10 cellular contexts compared by ENCODE assay signal in the genomic region with DNA sequence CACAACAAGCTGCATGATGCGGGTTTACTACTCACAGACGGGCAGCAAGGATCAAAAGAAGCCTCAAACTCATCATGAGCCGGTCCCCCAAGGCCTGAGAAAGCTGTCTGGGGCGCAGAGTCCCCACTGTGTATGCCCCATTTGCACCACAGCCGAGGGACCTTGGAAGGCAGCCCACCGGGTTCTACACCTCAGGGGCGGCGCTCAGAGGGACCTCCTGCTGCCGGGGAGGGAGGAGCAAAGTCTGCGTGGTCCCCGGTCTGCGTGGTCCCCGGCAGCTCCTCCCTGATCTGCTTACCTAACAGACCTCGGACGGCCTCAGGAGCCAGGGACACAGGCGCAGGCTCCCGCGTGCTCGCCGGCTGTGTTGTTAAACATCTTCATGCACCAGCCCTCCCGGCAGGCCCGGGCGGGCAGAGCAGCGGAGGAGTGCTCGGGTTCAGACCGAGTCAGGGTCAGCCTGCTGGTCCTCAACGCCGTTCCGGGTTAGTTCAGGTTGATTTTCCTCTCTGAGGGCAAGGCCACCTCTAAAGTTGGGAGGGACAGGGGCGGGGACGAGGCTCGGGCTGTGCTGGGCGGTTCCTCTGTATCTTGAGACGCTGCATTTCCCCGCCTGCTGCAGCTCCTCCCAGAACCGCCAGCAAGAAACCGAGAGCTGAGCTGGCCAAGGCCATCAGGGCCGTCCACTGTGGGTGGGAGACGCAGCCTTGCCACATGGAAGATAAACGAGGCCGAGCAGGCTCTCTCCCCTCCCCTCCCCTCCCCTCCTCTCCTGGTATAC.
A peak's percentile ranks its signal among the peaks of the same experiment; 100 is the strongest.
DNase-seq lines count a peak whose midpoint lies in the region; ATAC-seq and TF ChIP-seq lines count a peak whose summit lies in the region.
"Had no signal": no experiment of that assay in that cellular context is flagged by ENCODE, and none has a peak within 500 bp of the region (broad histone marks: within the 10 kb centered on the region; RNA-seq: fewer than 3 reads in every experiment).

No MANE protein-coding gene starts in this region.

- DNase-seq in SK-N-SH (no peak), iPS DF 6.9 (ENCODE audit: low read depth, low spot score) (no peak), caudate nucleus (lab: John Stamatoyannopoulos, UW) (no peak), SHP77 (lab: John Stamatoyannopoulos, UW) (no peak), NCI-H748 treated with DMSO at 0.1 percent for 48 hours (lab: John Stamatoyannopoulos, UW) (no peak)
- DNase-seq in activated T-helper 2 cell treated with anti-CD3 and anti-CD28 coated beads, Interferon-gamma antibody, Interleukin-2, Interleukin-4, amounts not matched to agents 10 μg/mL and 5 μg/mL and 100 μg/mL, durations not matched to agents 14 hours and 24 hours and 36 hours (ENCODE audit: low spot score): no peak
- DNase-seq: NCI-H1048 had no signal

- no peak for TF ChIP-seq CTCF in SK-N-SH (IDR thresholded peaks at IDR 0.05)

- H3K9ac ChIP-seq in SK-N-SH (no peak overlapping the region), skeletal muscle satellite cell (ENCODE audit: low read depth, low read length) (no peak overlapping the region)

- H3K36me3 Mint-ChIP-seq in activated T-helper 2 cell treated with anti-CD3 and anti-CD28 coated beads, Interferon-gamma antibody, Interleukin-2, Interleukin-4, amounts not matched to agents 10 μg/mL and 5 μg/mL and 100 μg/mL, durations not matched to agents 14 hours and 24 hours and 36 hours (ENCODE audit: low read depth): no peaks in the 10 kb centered on the region

- POLR2A ChIA-PET in SK-N-SH (lab: Yijun Ruan, JAX): no interaction called here

- H3K27ac Mint-ChIP-seq in activated T-helper 2 cell treated with anti-CD3 and anti-CD28 coated beads, Interferon-gamma antibody, Interleukin-2, Interleukin-4, amounts not matched to agents 10 μg/mL and 5 μg/mL and 100 μg/mL, durations not matched to agents 14 hours and 24 hours and 36 hours: no peak overlapping the region

- H3K9me3 ChIP-seq in SK-N-SH (no peaks in the 10 kb centered on the region), iPS DF 6.9 (ENCODE audit: control insufficient read depth, insufficient read depth, low read length) (no peaks in the 10 kb centered on the region), skeletal muscle satellite cell (replicated peaks; ENCODE audit: low read length) (no peaks in the 10 kb centered on the region)

- WGBS in SK-N-SH (ENCODE audit: low lambda C conversion rate): 10% methylated on average over 8 of the region's 41 CpGs
- WGBS in iPS DF 6.9 (ENCODE audit: insufficient coverage, insufficient read length): no CpG with 5 or more reads among the region's 41 CpGs

- peaks cover 78% of the 10 kb centered on the region for H3K27me3 ChIP-seq in SK-N-SH (ENCODE audit: insufficient read depth)
- no peaks in the 10 kb centered on the region for H3K27me3 ChIP-seq in iPS DF 6.9 (ENCODE audit: control insufficient read depth, insufficient read depth, low read length)
- H3K27me3 ChIP-seq in skeletal muscle satellite cell (ENCODE audit: control insufficient read depth, insufficient read depth, low read length): no peaks in the 10 kb centered on the region

- CTCF ChIA-PET in SK-N-SH (lab: Yijun Ruan, JAX): no interaction called here

- no peak for TF ChIP-seq EP300 in SK-N-SH (IDR thresholded peaks at IDR 0.05; ENCODE audit: borderline replicate concordance in 1 of 2, low read depth in 1 of 2, low read length in 1 of 2)

- H4K20me1 ChIP-seq in SK-N-SH (ENCODE audit: insufficient read depth): no peaks in the 10 kb centered on the region

- intact Hi-C loops in activated T-helper 2 cell treated with anti-CD3 and anti-CD28 coated beads, Interferon-gamma antibody, Interleukin-2, Interleukin-4, amounts not matched to agents 10 μg/mL and 5 μg/mL and 100 μg/mL, durations not matched to agents 14 hours and 24 hours and 36 hours (cut with micrococcal nuclease): no loop called here

- H3K4me3 ChIP-seq in SK-N-SH (ENCODE audit: low read depth in 2 of 2, low read length in 1 of 2) (no peak overlapping the region), iPS DF 6.9 (ENCODE audit: low read length) (peak overlapping the region; percentile 18; the same call in 1 of the 2 replicates), skeletal muscle satellite cell (ENCODE audit: low read length) (no peak overlapping the region)
- H3K4me3 ChIP-seq: lung had no signal

- H3K9me2 ChIP-seq in SK-N-SH: no peaks in the 10 kb centered on the region

- H3K79me2 ChIP-seq in SK-N-SH (ENCODE audit: insufficient read depth): no peaks in the 10 kb centered on the region

- H3K4me1 ChIP-seq in SK-N-SH (ENCODE audit: control insufficient read depth in 1 of 2, insufficient read depth in 2 of 2, low read depth in 1 of 2, low read length in 1 of 2) (no peaks in the 10 kb centered on the region), iPS DF 6.9 (ENCODE audit: control insufficient read depth, insufficient read depth, low read length) (peaks cover 10% of the 10 kb centered on the region), skeletal muscle satellite cell (ENCODE audit: control insufficient read depth, insufficient read depth, low read length) (no peaks in the 10 kb centered on the region)

- H3K36me3 ChIP-seq in SK-N-SH (replicated peaks in 1 of 2; ENCODE audit: control insufficient read depth in 1 of 2, insufficient read depth in 2 of 2, low read length in 1 of 2) (no peaks in the 10 kb centered on the region), iPS DF 6.9 (ENCODE audit: control insufficient read depth, insufficient read depth, low read length) (no peaks in the 10 kb centered on the region), skeletal muscle satellite cell (ENCODE audit: insufficient read depth, low read length) (no peaks in the 10 kb centered on the region)

- no peaks in the 10 kb centered on the region for H3F3A ChIP-seq in SK-N-SH (replicated peaks; ENCODE audit: insufficient read depth)

- no peaks in the 10 kb centered on the region for H3K9me3 Mint-ChIP-seq in activated T-helper 2 cell treated with anti-CD3 and anti-CD28 coated beads, Interferon-gamma antibody, Interleukin-2, Interleukin-4, amounts not matched to agents 10 μg/mL and 5 μg/mL and 100 μg/mL, durations not matched to agents 14 hours and 24 hours and 36 hours

- no peaks in the 10 kb centered on the region for H3K4me1 Mint-ChIP-seq in activated T-helper 2 cell treated with anti-CD3 and anti-CD28 coated beads, Interferon-gamma antibody, Interleukin-2, Interleukin-4, amounts not matched to agents 10 μg/mL and 5 μg/mL and 100 μg/mL, durations not matched to agents 14 hours and 24 hours and 36 hours (ENCODE audit: low read depth)

- TF ChIP-seq RAD21 in SK-N-SH (IDR thresholded peaks at IDR 0.05; ENCODE audit: low read length): no peak

- ATAC-seq in SK-N-SH treated with all-trans-retinoic acid at 6 μM for 48 hours: peak; percentile 53

- no peaks in the 10 kb centered on the region for H3K27me3 Mint-ChIP-seq in activated T-helper 2 cell treated with anti-CD3 and anti-CD28 coated beads, Interferon-gamma antibody, Interleukin-2, Interleukin-4, amounts not matched to agents 10 μg/mL and 5 μg/mL and 100 μg/mL, durations not matched to agents 14 hours and 24 hours and 36 hours (ENCODE audit: low read depth)

- H3K27ac ChIP-seq in SK-N-SH (ENCODE audit: low read depth in 2 of 2, low read length in 1 of 2): no peak overlapping the region
- H3K27ac ChIP-seq in iPS DF 6.9 (ENCODE audit: low read length): no peak overlapping the region
- no peak overlapping the region for H3K27ac ChIP-seq in caudate nucleus (ENCODE audit: low read depth, low read length)

- no peak overlapping the region for H2AFZ ChIP-seq in SK-N-SH (ENCODE audit: low read depth)

- peak overlapping the region; percentile 26 for H3K4me3 Mint-ChIP-seq in activated T-helper 2 cell treated with anti-CD3 and anti-CD28 coated beads, Interferon-gamma antibody, Interleukin-2, Interleukin-4, amounts not matched to agents 10 μg/mL and 5 μg/mL and 100 μg/mL, durations not matched to agents 14 hours and 24 hours and 36 hours (ENCODE audit: low read depth)

- no peak overlapping the region for H3K4me2 ChIP-seq in SK-N-SH
- peak overlapping the region; percentile 25 for H3K4me2 ChIP-seq in skeletal muscle satellite cell (ENCODE audit: low read length)

TF ChIP-seq in SK-N-SH treated with all-trans-retinoic acid at 6 μM for 48 hours, 23 proteins besides CTCF, POLR2A, EP300 and RAD21 (continues in another document):
- TF ChIP-seq OSR1 (CRISPR knock-in tag; IDR thresholded peaks at IDR 0.05): no peak
- no peak for TF ChIP-seq ARNTL (CRISPR knock-in tag; IDR thresholded peaks at IDR 0.05; ENCODE audit: borderline replicate concordance, low read depth)
- TF ChIP-seq BACH2 (CRISPR knock-in tag; IDR thresholded peaks at IDR 0.05; ENCODE audit: borderline replicate concordance): no peak
- no peak for TF ChIP-seq ZFP3 (CRISPR knock-in tag; IDR thresholded peaks at IDR 0.05)
- no peak for TF ChIP-seq PPARA (CRISPR knock-in tag; IDR thresholded peaks at IDR 0.05; ENCODE audit: borderline replicate concordance)
- TF ChIP-seq ZNF70 (CRISPR knock-in tag; IDR thresholded peaks at IDR 0.05): no peak

TF ChIP-seq in SK-N-SH, 30 proteins besides CTCF, POLR2A, EP300 and RAD21:
- TF ChIP-seq, protein P1, sequence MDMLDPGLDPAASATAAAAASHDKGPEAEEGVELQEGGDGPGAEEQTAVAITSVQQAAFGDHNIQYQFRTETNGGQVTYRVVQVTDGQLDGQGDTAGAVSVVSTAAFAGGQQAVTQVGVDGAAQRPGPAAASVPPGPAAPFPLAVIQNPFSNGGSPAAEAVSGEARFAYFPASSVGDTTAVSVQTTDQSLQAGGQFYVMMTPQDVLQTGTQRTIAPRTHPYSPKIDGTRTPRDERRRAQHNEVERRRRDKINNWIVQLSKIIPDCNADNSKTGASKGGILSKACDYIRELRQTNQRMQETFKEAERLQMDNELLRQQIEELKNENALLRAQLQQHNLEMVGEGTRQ (IDR thresholded peaks at IDR 0.05; ENCODE audit: borderline replicate concordance, low read depth, low read length): no peak
- TF ChIP-seq MXI1 (IDR thresholded peaks at IDR 0.05; ENCODE audit: low read depth, low read length) (no peak), RFX5 (IDR thresholded peaks at IDR 0.05; ENCODE audit: low read length) (no peak), FOSL2 (IDR thresholded peaks at IDR 0.05; ENCODE audit: borderline replicate concordance, low read depth) (no peak), FOXJ3 (CRISPR knock-in tag; IDR thresholded peaks at IDR 0.05) (no peak), RXRA (IDR thresholded peaks at IDR 0.05; ENCODE audit: borderline replicate concordance, low read depth) (no peak), TCF12 (IDR thresholded peaks at IDR 0.05) (no peak), POLR2AphosphoS5 (IDR thresholded peaks at IDR 0.05; ENCODE audit: low read depth, low read length) (no peak)
- TF ChIP-seq, protein P2, sequence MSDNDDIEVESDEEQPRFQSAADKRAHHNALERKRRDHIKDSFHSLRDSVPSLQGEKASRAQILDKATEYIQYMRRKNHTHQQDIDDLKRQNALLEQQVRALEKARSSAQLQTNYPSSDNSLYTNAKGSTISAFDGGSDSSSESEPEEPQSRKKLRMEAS (IDR thresholded peaks at IDR 0.05; ENCODE audit: low read depth): no peak
